8 cellular contexts compared by ENCODE assay signal in genomic region chr7:67301667-67302066, GRCh38.
DNase-seq lines count a peak whose midpoint lies in the region; ATAC-seq, FAIRE-seq and TF ChIP-seq lines count a peak whose summit lies in the region.

No MANE protein-coding gene starts in this region.

- no peak for FAIRE-seq in pancreas (lab: Jason Lieb, UNC)
- no peak for FAIRE-seq in HTR-8/SVneo (lab: Jason Lieb, UNC)

- H3K4me3 Mint-ChIP-seq in Caco-2 (ENCODE audit: unreplicated experiment), result peak overlapping the region; percentile 85

- peak overlapping the region; percentile 69 for H3K4me3 ChIP-seq in Caco-2 (ENCODE audit: low read depth, low read length)
- H3K4me3 ChIP-seq in Peyer's patch, result peak overlapping the region; percentile 55 to 98 (median 84)
- H3K4me3 ChIP-seq in esophagus squamous epithelium, result peak overlapping the region; percentile 52 to 85 (median 76)
- peak overlapping the region; percentile 24 to 85 (median 64) for H3K4me3 ChIP-seq in pancreas

- H3K9me3 Mint-ChIP-seq in Caco-2 (ENCODE audit: unreplicated experiment), result no peaks in the 10 kb centered on the region

- no peak for TF ChIP-seq CTCF in Caco-2 (IDR thresholded peaks at IDR 0.05; ENCODE audit: insufficient read depth in 1 of 2, low read depth in 1 of 2, low read length in 1 of 2, severe bottlenecking in 1 of 2, unreplicated experiment in 1 of 2)
- TF ChIP-seq CTCF in Peyer's patch (IDR thresholded peaks at IDR 0.05), result no peak
- TF ChIP-seq CTCF in esophagus squamous epithelium (IDR thresholded peaks at IDR 0.05), result no peak
- TF ChIP-seq CTCF in pancreas (IDR thresholded peaks at IDR 0.05), result no peak

- CTCF ChIA-PET in Caco-2 (lab: Charles Lee), result interaction anchor here (0.6 to 1.2 kb wide), 3 partner anchors 13 to 329 kb away, joined by 3 to 5 read pairs (median 4); no protein-coding TSS in a partner anchor

- DNase-seq in Caco-2 (no peak), Peyer's patch (no peak), esophagus squamous epithelium (lab: John Stamatoyannopoulos, UW) (no peak), pancreas (no peak), inferior parietal cortex (ENCODE audit: extremely low spot score) (no peak), HTR-8/SVneo (ENCODE audit: insufficient read length, low spot score) (no peak), EL (no peak)

- ATAC-seq in pancreas, result no peak
- no peak for ATAC-seq in HG03469 (IDR thresholded peaks at IDR 0.05; ENCODE audit: unreplicated experiment)

- no peaks in the 10 kb centered on the region for H3K36me3 ChIP-seq in Caco-2 (ENCODE audit: control insufficient read depth, insufficient read depth, low read length)
- peaks cover 0 to 8% (median 0%) of the 10 kb centered on the region in 3 donors for H3K36me3 ChIP-seq in Peyer's patch
- peaks cover 0 to 22% (median 0%) of the 10 kb centered on the region in 3 donors for H3K36me3 ChIP-seq in esophagus squamous epithelium
- no peaks in the 10 kb centered on the region for H3K36me3 ChIP-seq in pancreas

- H3K27ac Mint-ChIP-seq in Caco-2 (ENCODE audit: unreplicated experiment), result peak overlapping the region; percentile 96

- peaks cover 6% of the 10 kb centered on the region for H3K4me1 Mint-ChIP-seq in Caco-2 (ENCODE audit: low read depth, unreplicated experiment)

- intact Hi-C loops in Caco-2 (cut with micrococcal nuclease; ENCODE audit: unreplicated experiment), result loop anchor here (2.0 kb wide), 1 partner anchor 125 kb away; no protein-coding TSS in a partner anchor
- intact Hi-C loops in esophagus squamous epithelium (cut with DNase I), result no loop called here
- intact Hi-C loops in pancreas (cut with DNase I), result no loop called here

- peaks cover 42% of the 10 kb centered on the region for H3K36me3 Mint-ChIP-seq in Caco-2 (ENCODE audit: insufficient read depth, unreplicated experiment)

- TF ChIP-seq POLR2A in Peyer's patch (IDR thresholded peaks at IDR 0.05) (no peak), esophagus squamous epithelium (IDR thresholded peaks at IDR 0.05) (no peak)

- POLR2A ChIA-PET in Caco-2 (lab: Charles Lee), result interaction anchor here (0.5 to 1.4 kb wide), 10 partner anchors 18 to 808 kb away, joined by 3 to 10 read pairs (median 4); partner anchors contain the start of genes SBDS and TYW1

- H3K27me3 Mint-ChIP-seq in Caco-2 (ENCODE audit: insufficient read depth, unreplicated experiment), result no peaks in the 10 kb centered on the region

- H3K27me3 ChIP-seq in Caco-2 (replicated peaks; ENCODE audit: control insufficient read depth, insufficient read depth, low read length) (no peaks in the 10 kb centered on the region), Peyer's patch (no peaks in the 10 kb centered on the region), esophagus squamous epithelium (no peaks in the 10 kb centered on the region), pancreas (no peaks in the 10 kb centered on the region)

- WGBS in esophagus squamous epithelium, 2 donors, result 23 to 24% methylated on average over 10 of the region's 10 CpGs
- WGBS in pancreas, 2 donors, result 21 to 25% methylated on average over 10 of the region's 10 CpGs

- H3K27ac ChIP-seq in Peyer's patch (peak overlapping the region; percentile 88 to 99 (median 92)), esophagus squamous epithelium (peak overlapping the region; percentile 94 to 98 (median 96)), pancreas (peak overlapping the region; percentile 83 to 91 (median 89))

- H3K4me1 ChIP-seq in Caco-2, result no peaks in the 10 kb centered on the region
- H3K4me1 ChIP-seq in Peyer's patch, result peaks cover 0 to 13% (median 3%) of the 10 kb centered on the region in 4 donors
- H3K4me1 ChIP-seq in esophagus squamous epithelium, result peaks cover 3 to 39% (median 5%) of the 10 kb centered on the region in 3 donors
- peaks cover 0 to 7% (median 0%) of the 10 kb centered on the region in 3 donors for H3K4me1 ChIP-seq in pancreas

- H3K9me3 ChIP-seq in Caco-2 (no peaks in the 10 kb centered on the region), Peyer's patch (no peaks in the 10 kb centered on the region), esophagus squamous epithelium (no peaks in the 10 kb centered on the region), pancreas (no peaks in the 10 kb centered on the region)

- BruUV-seq in Caco-2 (replicated peaks; lab: Mats Ljungman, UMichigan), result no TSS peak
